ENCODE assay signal across 33 cellular contexts in genomic region chr3:77197408-77197807, GRCh38.
"Had no signal": no experiment of that assay in that cellular context is flagged by ENCODE, and none has a peak within 500 bp of the region (broad histone marks: within the 10 kb centered on the region; RNA-seq: fewer than 3 reads in every experiment).

No MANE protein-coding gene starts in this region.

- H3K4me3 ChIP-seq: MG63 had no signal

- H3K9me3 ChIP-seq: MG63 had no signal

- DNase-seq: Kasumi-1, MG63, MM.1S, MV-4-11, NCI-H1048, NCI-H1092, NCI-H1092 treated with DMSO at 0.1 percent for 48 hours, NCI-H1105, NCI-H1105 treated with DMSO at 0.1 percent for 48 hours, NCI-H1417, NCI-H1417 treated with DMSO at 0.1 percent for 48 hours, NCI-H1436, NCI-H1436 treated with DMSO at 0.1 percent for 48 hours, NCI-H146, NCI-H1694, NCI-H1694 treated with DMSO at 0.1 percent for 48 hours, NCI-H187, NCI-H187 treated with DMSO at 0.1 percent for 48 hours, NCI-H1930, NCI-H2029, NCI-H2029 treated with DMSO at 0.1 percent for 48 hours, NCI-H2081, NCI-H2081 treated with DMSO at 0.1 percent for 48 hours, NCI-H2107, NCI-H2171, NCI-H2171 treated with DMSO at 0.1 percent for 48 hours, NCI-H2227 treated with DMSO at 0.1 percent for 48 hours, NCI-H226, NCI-H345, NCI-H446, NCI-H446 treated with DMSO at 0.1 percent for 48 hours, NCI-H510A, NCI-H510A treated with DMSO at 0.1 percent for 48 hours had no signal

- H3K36me3 ChIP-seq: MG63 had no signal

- H3K27me3 ChIP-seq: MG63 had no signal
